Comparison of ENCODE assay signal across 11 cellular contexts in genomic region chr22:27810566-27810965, GRCh38. TPM values are rescaled to one million over a fixed set of nuclear protein-coding genes. Genes with fewer than 3 reads are reported as not detected.
DNase-seq lines count a peak whose midpoint lies in the region; TF ChIP-seq lines count a peak whose summit lies in the region.
"Had no signal": no experiment of that assay in that cellular context is flagged by ENCODE, and none has a peak within 500 bp of the region (broad histone marks: within the 10 kb centered on the region; RNA-seq: fewer than 3 reads in every experiment).

No MANE protein-coding gene starts in this region.

- H3K4me1 ChIP-seq in muscle layer of colon (ENCODE audit: insufficient read depth, low read length): peaks cover 21% of the 10 kb centered on the region

- H3K36me3 ChIP-seq in muscle layer of colon (ENCODE audit: insufficient read depth, low read length): no peaks in the 10 kb centered on the region

- H3K27ac ChIP-seq in AG04450 (ENCODE audit: low read depth, low read length) (peak overlapping the region; percentile 39), muscle layer of colon (ENCODE audit: low read depth, low read length) (peak overlapping the region; percentile 2)
- H3K27ac ChIP-seq: C4-2B had no signal

- POLR2A ChIA-PET in AG04450 (lab: Yijun Ruan, JAX): interaction anchor here (0.6 kb wide), 1 partner anchor 76 kb away, joined by 4 read pairs; no protein-coding TSS in a partner anchor

- DNase-seq in AG04450 (ENCODE audit: low read depth, low spot score) (peak; percentile 36), NCI-H1092 (lab: John Stamatoyannopoulos, UW) (peak; percentile 20), fibroblast of gingiva (ENCODE audit: low read depth) (peak; percentile 90), DMS79 treated with DMSO at 0.1 percent for 48 hours (lab: John Stamatoyannopoulos, UW) (no peak), NCI-H748 (lab: John Stamatoyannopoulos, UW; ENCODE audit: unreplicated experiment) (no peak), DMS53 (lab: John Stamatoyannopoulos, UW) (no peak), NCI-H526 (lab: John Stamatoyannopoulos, UW) (no peak)
- DNase-seq: foreskin melanocyte, T-cell had no signal

- H3K4me3 ChIP-seq in AG04450 (ENCODE audit: low read depth, low read length) (no peak overlapping the region), muscle layer of colon (ENCODE audit: low read depth in 1 of 2, low read length in 2 of 2) (peak overlapping the region in 1 of 2 donors; percentile 12)

- CTCF ChIA-PET in AG04450 (lab: Charles Lee): interaction anchor here (1.5 kb wide), 1 partner anchor 1131 kb away, joined by 4 read pairs; no protein-coding TSS in a partner anchor

- no peak for TF ChIP-seq CTCF in AG04450 (IDR thresholded peaks at IDR 0.05; ENCODE audit: low read depth, low read length)

- H3K9me3 ChIP-seq in AG04450 (ENCODE audit: control insufficient read depth, insufficient read depth, low read length): no peaks in the 10 kb centered on the region
- H3K9me3 ChIP-seq in muscle layer of colon (ENCODE audit: low read length): no peaks in the 10 kb centered on the region

- peak overlapping the region; percentile 41 for H3K9ac ChIP-seq in muscle layer of colon (ENCODE audit: low read length)

- H3K27me3 ChIP-seq in AG04450 (ENCODE audit: control insufficient read depth, insufficient read depth, low read length): peaks cover 2% of the 10 kb centered on the region
- no peaks in the 10 kb centered on the region for H3K27me3 ChIP-seq in muscle layer of colon (ENCODE audit: control insufficient read depth in 1 of 2, insufficient read depth in 2 of 2, low read length in 2 of 2)

RNA-seq across cellular contexts. Expression of gene MN1, which starts 9.0 kb away (rescaled TPM):
- 2.7 and 4.4 TPM in 2 replicates for polyA plus RNA-seq in AG04450 (2011; rRNA removed)
- polyA minus RNA-seq in AG04450 (2011; rRNA and poly(A)+ RNA removed): 11.1 and 14.3 TPM in 2 replicates

Comparison
In these comparisons a context has a peak if more than half of its experiments do, and no peak if none do; other contexts are left out.
1. DNase-seq: peak in AG04450 (single experiment), NCI-H1092 (single experiment) and fibroblast of gingiva (single experiment); none in DMS79 treated with DMSO at 0.1 percent for 48 hours (single experiment), NCI-H748 (single experiment), DMS53 (single experiment) and NCI-H526 (0 of 2).